ENCODE assay signal across 24 cellular contexts in the genomic region with DNA sequence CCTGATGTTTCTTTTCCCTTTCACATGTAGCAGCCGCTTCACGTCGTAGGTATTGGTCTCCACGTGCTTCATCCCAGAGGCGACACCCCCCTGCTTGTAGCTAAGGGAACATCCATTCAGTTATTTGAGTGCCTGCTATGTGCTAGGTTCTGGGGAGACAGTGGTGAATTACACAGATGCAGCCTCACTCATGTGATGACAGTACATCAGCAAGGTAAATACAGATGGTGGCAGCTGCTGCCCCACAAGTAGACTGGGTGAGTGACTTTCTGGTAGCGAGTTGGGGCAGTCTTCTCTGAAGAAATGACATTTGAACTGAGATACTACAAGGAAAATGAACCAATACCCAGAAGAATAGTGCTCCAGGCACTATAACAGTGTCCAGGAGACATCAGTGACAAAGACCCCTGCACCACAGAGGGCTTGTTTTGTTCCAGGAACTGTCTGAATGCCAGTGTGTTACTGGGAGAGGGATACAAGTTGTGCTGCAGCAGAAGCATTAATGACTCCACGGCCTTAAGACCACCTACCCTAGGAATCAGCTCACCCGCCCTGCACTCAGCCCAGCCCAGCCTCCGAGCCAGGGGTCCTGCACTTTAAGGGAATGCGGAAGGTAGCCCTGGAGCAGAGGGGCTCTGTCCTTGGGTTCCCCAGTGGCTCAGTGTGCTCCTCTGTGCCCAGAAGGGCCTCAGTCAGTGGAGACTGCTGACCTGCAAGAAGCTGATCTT.
"Had no signal": no experiment of that assay in that cellular context is flagged by ENCODE, and none has a peak within 500 bp of the region (broad histone marks: within the 10 kb centered on the region; RNA-seq: fewer than 3 reads in every experiment).

No MANE protein-coding gene starts in this region.

- H3K27me3 ChIP-seq: breast epithelium, esophagus muscularis mucosa, foreskin keratinocyte, heart left ventricle, pancreas, right atrium auricular region, suprapubic skin, tibial nerve had no signal

- ATAC-seq: heart left ventricle; naive thymus-derived CD8-positive, alpha-beta T cell; psoas muscle had no signal

- DNase-seq: activated CD4-positive, alpha-beta memory T cell treated with anti-CD3 and anti-CD28 coated beads, Interleukin-2, amount 10 ng/mL, durations not matched to agents 7 days and 5 days; activated CD4-positive, alpha-beta T cell treated with anti-CD3 and anti-CD28 coated beads for 1 hour; activated CD4-positive, alpha-beta T cell treated with anti-CD3 and anti-CD28 coated beads, Interleukin-2, amount 10 ng/mL, durations not matched to agents 7 days and 5 days; activated CD8-positive, alpha-beta memory T cell treated with anti-CD3 and anti-CD28 coated beads, Interleukin-2, amount 50 U/mL, for 48 hours; activated naive CD4-positive, alpha-beta T cell; activated T-cell treated with anti-CD3 and anti-CD28 coated beads, Interleukin-2, amount 50 U/mL, for 24 hours; central memory CD4-positive, alpha-beta T cell; endodermal cell; heart left ventricle; hypothalamus; immature natural killer cell; naive thymus-derived CD8-positive, alpha-beta T cell; nucleus accumbens; pancreas; psoas muscle; stimulated activated CD4-positive, alpha-beta T cell treated with anti-CD3 and anti-CD28 coated beads, Interleukin-15, amount 100 ng/mL, for 24 hours; stimulated activated naive CD4-positive, alpha-beta T cell had no signal

- H3K36me3 ChIP-seq: breast epithelium had no signal

- FAIRE-seq: pancreas had no signal

- H3K4me2 ChIP-seq: smooth muscle cell had no signal

- H3K9me3 ChIP-seq: breast epithelium, esophagus muscularis mucosa, heart left ventricle, pancreas, psoas muscle, right atrium auricular region, suprapubic skin, tibial nerve had no signal

- H3K4me3 ChIP-seq: breast epithelium, esophagus muscularis mucosa, heart left ventricle, pancreas, psoas muscle, right atrium auricular region, smooth muscle cell, suprapubic skin, tibial nerve had no signal

- H3K4me1 ChIP-seq: foreskin keratinocyte, pancreas had no signal

- H3K27ac ChIP-seq: breast epithelium, esophagus muscularis mucosa, foreskin keratinocyte, heart left ventricle, pancreas, psoas muscle, right atrium auricular region, suprapubic skin, tibial nerve had no signal
